ENCODE assay signal across 1 cellular context in the genomic region with DNA sequence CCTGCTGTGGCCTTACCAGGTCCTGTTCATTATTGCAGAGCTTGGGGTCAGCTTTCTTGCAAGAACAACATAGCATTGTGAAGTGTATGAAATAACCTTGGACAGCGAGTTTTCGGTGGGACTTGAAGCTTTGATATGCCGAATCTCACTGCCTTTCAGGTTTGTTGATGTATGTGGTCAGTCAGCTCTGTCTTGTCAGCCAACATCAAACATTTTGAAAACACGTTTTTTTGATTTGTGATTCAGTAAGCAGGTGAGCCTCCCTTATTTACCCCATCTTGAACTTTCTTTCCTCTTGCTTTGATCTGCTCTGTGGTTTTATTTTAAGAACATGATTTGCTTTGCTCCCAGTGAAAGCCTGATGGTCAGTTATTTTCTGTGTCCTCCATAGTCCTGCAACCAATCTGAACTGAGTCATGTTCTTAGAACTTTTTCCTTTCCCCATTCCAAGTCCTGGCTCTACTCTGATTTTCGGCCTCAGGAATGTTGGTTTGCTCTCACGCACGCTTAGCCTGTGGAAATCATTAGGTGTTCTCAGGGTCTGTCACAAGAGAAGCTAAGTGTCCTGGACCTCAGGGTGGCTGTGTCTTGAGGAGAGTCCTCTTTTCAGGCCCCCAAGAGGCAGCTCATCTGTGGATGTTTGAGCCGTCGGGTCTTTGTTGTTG.
TF ChIP-seq lines count a peak whose summit lies in the region.

No MANE protein-coding gene starts in this region.

TF ChIP-seq in HEK293, 187 proteins besides CTCF, POLR2A, EP300 and RAD21:
- TF ChIP-seq, protein P1, sequence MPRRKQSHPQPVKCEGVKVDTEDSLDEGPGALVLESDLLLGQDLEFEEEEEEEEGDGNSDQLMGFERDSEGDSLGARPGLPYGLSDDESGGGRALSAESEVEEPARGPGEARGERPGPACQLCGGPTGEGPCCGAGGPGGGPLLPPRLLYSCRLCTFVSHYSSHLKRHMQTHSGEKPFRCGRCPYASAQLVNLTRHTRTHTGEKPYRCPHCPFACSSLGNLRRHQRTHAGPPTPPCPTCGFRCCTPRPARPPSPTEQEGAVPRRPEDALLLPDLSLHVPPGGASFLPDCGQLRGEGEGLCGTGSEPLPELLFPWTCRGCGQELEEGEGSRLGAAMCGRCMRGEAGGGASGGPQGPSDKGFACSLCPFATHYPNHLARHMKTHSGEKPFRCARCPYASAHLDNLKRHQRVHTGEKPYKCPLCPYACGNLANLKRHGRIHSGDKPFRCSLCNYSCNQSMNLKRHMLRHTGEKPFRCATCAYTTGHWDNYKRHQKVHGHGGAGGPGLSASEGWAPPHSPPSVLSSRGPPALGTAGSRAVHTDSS (tag by site-specific recombination; IDR thresholded peaks at IDR 0.05), result no peak
- TF ChIP-seq, protein P2, sequence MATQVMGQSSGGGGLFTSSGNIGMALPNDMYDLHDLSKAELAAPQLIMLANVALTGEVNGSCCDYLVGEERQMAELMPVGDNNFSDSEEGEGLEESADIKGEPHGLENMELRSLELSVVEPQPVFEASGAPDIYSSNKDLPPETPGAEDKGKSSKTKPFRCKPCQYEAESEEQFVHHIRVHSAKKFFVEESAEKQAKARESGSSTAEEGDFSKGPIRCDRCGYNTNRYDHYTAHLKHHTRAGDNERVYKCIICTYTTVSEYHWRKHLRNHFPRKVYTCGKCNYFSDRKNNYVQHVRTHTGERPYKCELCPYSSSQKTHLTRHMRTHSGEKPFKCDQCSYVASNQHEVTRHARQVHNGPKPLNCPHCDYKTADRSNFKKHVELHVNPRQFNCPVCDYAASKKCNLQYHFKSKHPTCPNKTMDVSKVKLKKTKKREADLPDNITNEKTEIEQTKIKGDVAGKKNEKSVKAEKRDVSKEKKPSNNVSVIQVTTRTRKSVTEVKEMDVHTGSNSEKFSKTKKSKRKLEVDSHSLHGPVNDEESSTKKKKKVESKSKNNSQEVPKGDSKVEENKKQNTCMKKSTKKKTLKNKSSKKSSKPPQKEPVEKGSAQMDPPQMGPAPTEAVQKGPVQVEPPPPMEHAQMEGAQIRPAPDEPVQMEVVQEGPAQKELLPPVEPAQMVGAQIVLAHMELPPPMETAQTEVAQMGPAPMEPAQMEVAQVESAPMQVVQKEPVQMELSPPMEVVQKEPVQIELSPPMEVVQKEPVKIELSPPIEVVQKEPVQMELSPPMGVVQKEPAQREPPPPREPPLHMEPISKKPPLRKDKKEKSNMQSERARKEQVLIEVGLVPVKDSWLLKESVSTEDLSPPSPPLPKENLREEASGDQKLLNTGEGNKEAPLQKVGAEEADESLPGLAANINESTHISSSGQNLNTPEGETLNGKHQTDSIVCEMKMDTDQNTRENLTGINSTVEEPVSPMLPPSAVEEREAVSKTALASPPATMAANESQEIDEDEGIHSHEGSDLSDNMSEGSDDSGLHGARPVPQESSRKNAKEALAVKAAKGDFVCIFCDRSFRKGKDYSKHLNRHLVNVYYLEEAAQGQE (tag by site-specific recombination; IDR thresholded peaks at IDR 0.05), result 0 out of 2 replicates have a peak, but pooled peaks have one; percentile 32
- TF ChIP-seq KLF8 (tag by site-specific recombination; IDR thresholded peaks at IDR 0.05) (no peak), ZNF221 (tag by site-specific recombination; IDR thresholded peaks at IDR 0.05; ENCODE audit: borderline replicate concordance) (no peak)
